ENCODE assay signal across 8 cellular contexts in genomic region chr15:66369773-66370651, GRCh38. TPM values are rescaled to one million over a fixed set of nuclear protein-coding genes. Genes with fewer than 3 reads are reported as not detected.
DNase-seq lines count a peak whose midpoint lies in the region; ATAC-seq and TF ChIP-seq lines count a peak whose summit lies in the region.

No MANE protein-coding gene starts in this region.

- TF ChIP-seq CTCF in DOHH2 (IDR thresholded peaks at IDR 0.05; ENCODE audit: low read depth, low read length, poor library complexity, severe bottlenecking), result no peak
- no peak for TF ChIP-seq CTCF in KMS-11 (conservative IDR thresholded peaks at IDR 0.05; ENCODE audit: low read depth, low read length)
- TF ChIP-seq CTCF in activated CD8-positive, alpha-beta T cell treated with anti-CD3 and anti-CD28 coated beads for 36 hours (IDR thresholded peaks at IDR 0.05), result no peak

- no peaks in the 10 kb centered on the region for H4K20me1 ChIP-seq in DOHH2 (ENCODE audit: control insufficient read depth, insufficient read depth, low read depth, low read length)
- H4K20me1 ChIP-seq in KMS-11 (ENCODE audit: insufficient read depth), result no peaks in the 10 kb centered on the region

- POLR2A ChIA-PET in activated CD8-positive, alpha-beta T cell treated with anti-CD3 and anti-CD28 coated beads for 36 hours (lab: Charles Lee), result interaction anchor here (0.7 to 2.2 kb wide), 11 partner anchors 12 to 134 kb away, joined by 3 to 12 read pairs (median 5); partner anchors contain the start of genes RPL4, SNAPC5, TIPIN and ZWILCH

- H3K9me2 ChIP-seq in DOHH2 (replicated peaks; ENCODE audit: control insufficient read depth, low read length), result no peaks in the 10 kb centered on the region

- H3K9ac ChIP-seq in KMS-11, result no peak overlapping the region

- peaks cover 14% of the 10 kb centered on the region for H3K4me1 Mint-ChIP-seq in activated CD8-positive, alpha-beta T cell treated with anti-CD3 and anti-CD28 coated beads for 36 hours (ENCODE audit: low read depth)

- peak overlapping the region; percentile 24 for H2AFZ ChIP-seq in KMS-11 (ENCODE audit: low read depth)

- H3K36me3 ChIP-seq in DOHH2 (ENCODE audit: control insufficient read depth, low read length) (no peaks in the 10 kb centered on the region), KMS-11 (ENCODE audit: insufficient read depth) (no peaks in the 10 kb centered on the region)

- H3K4me3 ChIP-seq in DOHH2 (ENCODE audit: low read length), result peak overlapping the region; percentile 72
- H3K4me3 ChIP-seq in KMS-11 (IDR thresholded peaks at IDR 0.05; ENCODE audit: insufficient read depth, low read depth, low read length), result no peak overlapping the region

- H3K4me1 ChIP-seq in DOHH2 (ENCODE audit: control insufficient read depth, low read length) (peaks cover 23% of the 10 kb centered on the region), KMS-11 (ENCODE audit: low read depth, poor library complexity, severe bottlenecking) (peaks cover 10% of the 10 kb centered on the region)

- no peaks in the 10 kb centered on the region for H3K27me3 ChIP-seq in DOHH2 (ENCODE audit: control insufficient read depth, low read length)
- no peaks in the 10 kb centered on the region for H3K27me3 ChIP-seq in KMS-11 (ENCODE audit: insufficient read depth, low read depth)

- ATAC-seq in activated CD8-positive, alpha-beta T cell treated with anti-CD3 and anti-CD28 coated beads for 36 hours, result peak; percentile 93
- ATAC-seq in sciatic nerve (peak; percentile 61), GM19452 (IDR thresholded peaks at IDR 0.05; ENCODE audit: unreplicated experiment) (no peak), HG02938 (IDR thresholded peaks at IDR 0.05; ENCODE audit: unreplicated experiment) (no peak)

- peak overlapping the region; percentile 90 for H3K27ac Mint-ChIP-seq in activated CD8-positive, alpha-beta T cell treated with anti-CD3 and anti-CD28 coated beads for 36 hours

- H3K36me3 Mint-ChIP-seq in activated CD8-positive, alpha-beta T cell treated with anti-CD3 and anti-CD28 coated beads for 36 hours (ENCODE audit: low read depth), result no peaks in the 10 kb centered on the region

- peak overlapping the region; percentile 49 for H3K4me3 Mint-ChIP-seq in activated CD8-positive, alpha-beta T cell treated with anti-CD3 and anti-CD28 coated beads for 36 hours

- peak overlapping the region; percentile 53 for H3K27ac ChIP-seq in DOHH2 (ENCODE audit: low read depth, low read length)
- no peak overlapping the region for H3K27ac ChIP-seq in KMS-11

- peaks cover 10% of the 10 kb centered on the region for H3F3A ChIP-seq in DOHH2 (ENCODE audit: control insufficient read depth, insufficient read depth)

- H3K27me3 Mint-ChIP-seq in activated CD8-positive, alpha-beta T cell treated with anti-CD3 and anti-CD28 coated beads for 36 hours, result no peaks in the 10 kb centered on the region

- peak overlapping the region; percentile 92 for H3K4me2 ChIP-seq in DOHH2 (ENCODE audit: low read length)
- no peak overlapping the region for H3K4me2 ChIP-seq in KMS-11

- peaks cover 4% of the 10 kb centered on the region for H3K9me3 Mint-ChIP-seq in activated CD8-positive, alpha-beta T cell treated with anti-CD3 and anti-CD28 coated beads for 36 hours

- CTCF ChIA-PET in activated CD8-positive, alpha-beta T cell treated with anti-CD3 and anti-CD28 coated beads for 36 hours (lab: Charles Lee), result interaction anchor here (1.4 to 2.7 kb wide), 3 partner anchors 13 to 128 kb away, joined by 3 to 11 read pairs (median 4); partner anchors contain the start of genes SNAPC5 and TIPIN

- peak; percentile 70 for DNase-seq in activated CD8-positive, alpha-beta T cell treated with anti-CD3 and anti-CD28 coated beads for 36 hours
- DNase-seq in germinal center (ENCODE audit: low spot score) (peak; percentile 23), sciatic nerve (ENCODE audit: low spot score) (no peak), NCI-H146 treated with DMSO at 0.1 percent for 48 hours (lab: John Stamatoyannopoulos, UW; ENCODE audit: unreplicated experiment) (no peak)

- H3K9me3 ChIP-seq in DOHH2 (ENCODE audit: control insufficient read depth, insufficient read depth, low read length), result no peaks in the 10 kb centered on the region

- intact Hi-C loops in activated CD8-positive, alpha-beta T cell treated with anti-CD3 and anti-CD28 coated beads for 36 hours (cut with micrococcal nuclease), result no loop called here
- intact Hi-C loops in sciatic nerve (cut with DNase I), result no loop called here

- no peaks in the 10 kb centered on the region for H3K79me2 ChIP-seq in DOHH2 (ENCODE audit: control insufficient read depth, low read length)
- no peaks in the 10 kb centered on the region for H3K79me2 ChIP-seq in KMS-11 (ENCODE audit: insufficient read depth, low read depth)

RNA-seq across cellular contexts. Expression of gene TIPIN, which starts 13.5 kb away (rescaled TPM):
- 10 to 100 TPM; 49.8 to 50.1 TPM for total RNA-seq in activated CD8-positive, alpha-beta T cell treated with anti-CD3 and anti-CD28 coated beads for 36 hours
- 10.0 TPM for total RNA-seq in sciatic nerve

RNA-seq across cellular contexts. Expression of gene MAP2K1, which starts 16.7 kb away (rescaled TPM):
- 100 to 1,000 TPM; 117 to 118 TPM for total RNA-seq in activated CD8-positive, alpha-beta T cell treated with anti-CD3 and anti-CD28 coated beads for 36 hours
- 37.2 TPM for total RNA-seq in sciatic nerve

Comparison
In these comparisons a context has a peak if more than half of its experiments do, and no peak if none do; other contexts are left out.
1. ATAC-seq: peak in activated CD8-positive, alpha-beta T cell treated with anti-CD3 and anti-CD28 coated beads for 36 hours (single experiment) and sciatic nerve (single experiment); none in GM19452 (single experiment) and HG02938 (single experiment).
2. DNase-seq: peak in activated CD8-positive, alpha-beta T cell treated with anti-CD3 and anti-CD28 coated beads for 36 hours (single experiment) and germinal center (single experiment); none in sciatic nerve (single experiment) and NCI-H146 treated with DMSO at 0.1 percent for 48 hours (single experiment).